10 cellular contexts compared by ENCODE assay signal in the genomic region with DNA sequence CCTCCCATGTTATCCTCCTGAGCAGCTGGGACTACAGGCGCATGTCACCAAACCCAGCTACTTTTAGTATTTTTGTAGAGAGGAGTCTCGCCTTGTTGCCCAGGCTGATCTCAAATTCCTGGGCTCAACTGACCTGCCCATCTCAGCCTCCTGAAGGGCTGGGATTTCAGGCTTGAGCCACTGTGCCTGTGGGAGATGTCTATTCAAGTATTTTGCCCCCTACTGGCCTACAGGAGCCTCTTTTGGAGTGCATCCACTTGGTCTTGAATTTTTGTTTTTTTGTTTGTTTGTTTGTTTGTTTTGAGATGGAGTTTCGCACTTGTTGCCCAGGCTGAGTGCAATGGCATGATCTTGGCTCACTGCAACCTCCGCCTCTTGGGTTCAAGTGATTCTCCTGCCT. TPM values are rescaled to one million over a fixed set of nuclear protein-coding genes. Genes with fewer than 3 reads are reported as not detected.
DNase-seq lines count a peak whose midpoint lies in the region; ATAC-seq and TF ChIP-seq lines count a peak whose summit lies in the region.
"Had no signal": no experiment of that assay in that cellular context is flagged by ENCODE, and none has a peak within 500 bp of the region (broad histone marks: within the 10 kb centered on the region; RNA-seq: fewer than 3 reads in every experiment).

No MANE protein-coding gene starts in this region.

- peaks cover 20% of the 10 kb centered on the region for H3K4me1 Mint-ChIP-seq in endothelial cell (ENCODE audit: unreplicated experiment)

- TF ChIP-seq CTCF in LNCAP (IDR thresholded peaks at IDR 0.05) (peak; percentile 42; the same call in 1 of the 2 replicates), endothelial cell (IDR thresholded peaks at IDR 0.05; ENCODE audit: unreplicated experiment) (peak; percentile 44), retinal pigment epithelial cell (conservative IDR thresholded peaks at IDR 0.05; ENCODE audit: low read depth, low read length) (peak; percentile 35)

- no peaks in the 10 kb centered on the region for H3K36me3 Mint-ChIP-seq in endothelial cell (ENCODE audit: low read depth, unreplicated experiment)

- no peaks in the 10 kb centered on the region for H3K9me3 Mint-ChIP-seq in endothelial cell (ENCODE audit: unreplicated experiment)

- H3K4me3 Mint-ChIP-seq in endothelial cell (ENCODE audit: unreplicated experiment): no peak overlapping the region

- ATAC-seq in HG03095 (IDR thresholded peaks at IDR 0.05; ENCODE audit: unreplicated experiment) (no peak), HG03025 (IDR thresholded peaks at IDR 0.05; ENCODE audit: low FRiP score, unreplicated experiment) (no peak), GM19023 (IDR thresholded peaks at IDR 0.05; ENCODE audit: unreplicated experiment) (no peak)
- ATAC-seq: activated CD4-positive, CD25-positive, alpha-beta regulatory T cell treated with anti-CD3 and anti-CD28 coated beads, Interleukin-2, amount 50 U/mL, for 24 hours had no signal

- H3K4me3 ChIP-seq in retinal pigment epithelial cell (ENCODE audit: low read length): no peak overlapping the region

- no peak overlapping the region for H3K27ac Mint-ChIP-seq in endothelial cell (ENCODE audit: unreplicated experiment)

- peaks cover 7% of the 10 kb centered on the region for H3K27me3 Mint-ChIP-seq in endothelial cell (ENCODE audit: unreplicated experiment)

- DNase-seq in SKM-1 treated with dmso at 0.1 percent for 144 hours (lab: John Stamatoyannopoulos, UW; ENCODE audit: unreplicated experiment) (peak; percentile 3), SKM-1 (lab: John Stamatoyannopoulos, UW; ENCODE audit: unreplicated experiment) (no peak), endothelial cell (ENCODE audit: low spot score) (peak; percentile 11), retinal pigment epithelial cell (ENCODE audit: low read depth) (no peak)
- DNase-seq: head of caudate nucleus had no signal

RNA-seq across cellular contexts. Expression of gene DHX30, which starts 3.2 kb away (rescaled TPM):
- total RNA-seq in endothelial cell (ENCODE audit: unreplicated experiment): 68.7 TPM

RNA-seq across cellular contexts. Expression of gene SMARCC1, which starts 18.0 kb away (rescaled TPM):
- 138 TPM for total RNA-seq in endothelial cell (ENCODE audit: unreplicated experiment)

Comparison
In these comparisons a context has a peak if more than half of its experiments do, and no peak if none do; other contexts are left out.
1. DNase-seq: peak in SKM-1 treated with dmso at 0.1 percent for 144 hours (single experiment) and endothelial cell (single experiment); none in SKM-1 (single experiment) and retinal pigment epithelial cell (single experiment).
2. Peak in every context shown above with its lines, with median percentiles within 50 percentile points of each other: CTCF ChIP-seq.